ENCODE assay signal across 18 cellular contexts in genomic region chr19:19543101-19543500, GRCh38. TPM values are rescaled to one million over a fixed set of nuclear protein-coding genes. Genes with fewer than 3 reads are reported as not detected.
A peak's percentile ranks its signal among the peaks of the same experiment; 100 is the strongest.
DNase-seq lines count a peak whose midpoint lies in the region; ATAC-seq and TF ChIP-seq lines count a peak whose summit lies in the region.
"Had no signal": no experiment of that assay in that cellular context is flagged by ENCODE, and none has a peak within 500 bp of the region (broad histone marks: within the 10 kb centered on the region; RNA-seq: fewer than 3 reads in every experiment).

No MANE protein-coding gene starts in this region.

- no peak for DNase-seq in CD14-positive monocyte (ENCODE audit: low spot score)
- DNase-seq in NB4 (ENCODE audit: low read depth): no peak
- DNase-seq in endodermal cell: peak; percentile 35
- DNase-seq in NCI-H748 treated with DMSO at 0.1 percent for 48 hours (lab: John Stamatoyannopoulos, UW): no peak
- DNase-seq in GM23338 (ENCODE audit: low spot score): no peak
- DNase-seq: CD4-positive, alpha-beta T cell; DMS 273 treated with DMSO at 0.1 percent for 48 hours; DMS79; EL; GDM1; H7; HCEC 1CT had no signal

- H3K4me1 Mint-ChIP-seq in CD14-positive monocyte (peaks cover 29% of the 10 kb centered on the region), endodermal cell (peaks cover 2% of the 10 kb centered on the region), GM23338 (peaks cover 8% of the 10 kb centered on the region; the same call in 2 of the 3 replicates)

- H3K79me2 ChIP-seq in GM23338 (replicated peaks; ENCODE audit: insufficient read depth): no peaks in the 10 kb centered on the region

- H3K9me2 ChIP-seq in GM23338 (ENCODE audit: insufficient read depth): no peaks in the 10 kb centered on the region

- no peak for ATAC-seq in GM21360 (IDR thresholded peaks at IDR 0.05; ENCODE audit: unreplicated experiment)
- no peak for ATAC-seq in GM23338
- no peak for ATAC-seq in HG03196 (IDR thresholded peaks at IDR 0.05; ENCODE audit: unreplicated experiment)
- ATAC-seq: GM12878 had no signal

- H3K9me3 Mint-ChIP-seq in CD14-positive monocyte: peaks cover 6 to 34% (median 15%) of the 10 kb centered on the region in 7 donors
- no peaks in the 10 kb centered on the region for H3K9me3 Mint-ChIP-seq in endodermal cell
- no peaks in the 10 kb centered on the region for H3K9me3 Mint-ChIP-seq in GM23338
- H3K9me3 Mint-ChIP-seq: CD4-positive, alpha-beta T cell had no signal

- peak overlapping the region; percentile 48 for H3K4me3 ChIP-seq in NB4 (ENCODE audit: low read depth, low read length)
- H3K4me3 ChIP-seq in endodermal cell (ENCODE audit: low read length): no peak overlapping the region
- no peak overlapping the region for H3K4me3 ChIP-seq in neutrophil (ENCODE audit: low read depth in 1 of 2, low read length in 1 of 2)
- no peak overlapping the region for H3K4me3 ChIP-seq in GM23338
- H3K4me3 ChIP-seq: GM12878 had no signal

- H3F3A ChIP-seq in GM23338 (replicated peaks; ENCODE audit: low read depth): 0 out of 2 replicates have a peak, but pooled peaks cover 8% of the 10 kb centered on the region

- H3K27ac Mint-ChIP-seq in CD14-positive monocyte (peak overlapping the region in 5 of 7 donors; percentile 15 to 85 (median 73)), endodermal cell (no peak overlapping the region), GM23338 (no peak overlapping the region)
- H3K27ac Mint-ChIP-seq: CD4-positive, alpha-beta T cell; CD8-positive, alpha-beta memory T cell had no signal

- H3K9me3 ChIP-seq in endodermal cell (ENCODE audit: control insufficient read depth, low read length): no peaks in the 10 kb centered on the region
- no peaks in the 10 kb centered on the region for H3K9me3 ChIP-seq in neutrophil

- no peak overlapping the region for H3K27ac ChIP-seq in endodermal cell (ENCODE audit: low read depth, low read length)
- peak overlapping the region; percentile 69 for H3K27ac ChIP-seq in neutrophil
- H3K27ac ChIP-seq in GM23338 (ENCODE audit: low read depth): no peak overlapping the region
- H3K27ac ChIP-seq: C4-2B had no signal

- 0 out of 2 replicates have a peak, but pooled peaks cover 5% of the 10 kb centered on the region for H4K20me1 ChIP-seq in GM23338 (replicated peaks; ENCODE audit: insufficient read depth)

- H3K4me1 ChIP-seq in endodermal cell (ENCODE audit: control insufficient read depth, insufficient read depth, low read length) (no peaks in the 10 kb centered on the region), neutrophil (ENCODE audit: control insufficient read depth in 1 of 2, insufficient read depth in 1 of 2, low read depth in 1 of 2, low read length in 1 of 2) (peaks cover 39 to 44% of the 10 kb centered on the region in 2 experiments), GM23338 (ENCODE audit: insufficient read depth) (peaks cover 5% of the 10 kb centered on the region; the same call in 1 of the 2 replicates)

- no peaks in the 10 kb centered on the region for H3K36me3 Mint-ChIP-seq in CD14-positive monocyte
- H3K36me3 Mint-ChIP-seq in endodermal cell (ENCODE audit: low read depth): no peaks in the 10 kb centered on the region
- H3K36me3 Mint-ChIP-seq in GM23338 (ENCODE audit: low read depth): no peaks in the 10 kb centered on the region; the same call in 2 of the 3 replicates
- H3K36me3 Mint-ChIP-seq: CD8-positive, alpha-beta memory T cell had no signal

- peaks cover 25 to 39% (median 30%) of the 10 kb centered on the region in 3 donors for H3K27me3 Mint-ChIP-seq in CD14-positive monocyte (ENCODE audit: low read depth in 3 of 3)
- H3K27me3 Mint-ChIP-seq in endodermal cell (ENCODE audit: insufficient read depth): peaks cover 35% of the 10 kb centered on the region
- peaks cover 15% of the 10 kb centered on the region for H3K27me3 Mint-ChIP-seq in GM23338 (ENCODE audit: insufficient read depth, low read depth, poor library complexity)
- H3K27me3 Mint-ChIP-seq: CD4-positive, alpha-beta T cell had no signal

- no peak for TF ChIP-seq CTCF in CD14-positive monocyte (IDR thresholded peaks at IDR 0.05)
- TF ChIP-seq CTCF in NB4 (IDR thresholded peaks at IDR 0.05; ENCODE audit: low read depth, low read length): no peak
- no peak for TF ChIP-seq CTCF in endodermal cell (conservative IDR thresholded peaks at IDR 0.05)
- TF ChIP-seq CTCF in neutrophil (IDR thresholded peaks at IDR 0.05): no peak
- TF ChIP-seq CTCF in GM23338 (conservative IDR thresholded peaks at IDR 0.05; ENCODE audit: low read depth in 2 of 2): no peak

- no peak overlapping the region for H2AFZ ChIP-seq in GM23338

- no peak overlapping the region for H3K9ac ChIP-seq in endodermal cell (ENCODE audit: extremely low read depth, low read length, poor library complexity, severe bottlenecking)

- H3K27me3 ChIP-seq in endodermal cell (ENCODE audit: control insufficient read depth, insufficient read depth, low read length, poor library complexity, severe bottlenecking): no peaks in the 10 kb centered on the region
- peaks cover 32% of the 10 kb centered on the region for H3K27me3 ChIP-seq in neutrophil
- peaks cover 25% of the 10 kb centered on the region for H3K27me3 ChIP-seq in GM23338 (ENCODE audit: insufficient read depth)

- no peak for TF ChIP-seq POLR2A in NB4 (IDR thresholded peaks at IDR 0.05; ENCODE audit: extremely low read depth, insufficient read length)

- H3K36me3 ChIP-seq in endodermal cell (ENCODE audit: control insufficient read depth, insufficient read depth, low read length) (no peaks in the 10 kb centered on the region), neutrophil (no peaks in the 10 kb centered on the region), GM23338 (ENCODE audit: insufficient read depth) (no peaks in the 10 kb centered on the region)

- no peak overlapping the region for H3K4me2 ChIP-seq in GM23338

- intact Hi-C loops in CD14-positive monocyte (cut with micrococcal nuclease): no loop called here

- no peak overlapping the region for H3K4me3 Mint-ChIP-seq in CD14-positive monocyte
- H3K4me3 Mint-ChIP-seq in endodermal cell: no peak overlapping the region
- H3K4me3 Mint-ChIP-seq in GM23338: no peak overlapping the region
- H3K4me3 Mint-ChIP-seq: CD4-positive, alpha-beta T cell had no signal

- 94 to 98% methylated on average over 8 to 13 of the region's 13 CpGs for WGBS in endodermal cell (ENCODE audit: insufficient coverage in 1 of 2, insufficient read length in 1 of 2), 2 experiments

TF ChIP-seq in GM23338, 12 proteins besides CTCF, POLR2A, EP300 and RAD21 (continues in another document):
- TF ChIP-seq STAT1 (IDR thresholded peaks at IDR 0.05; ENCODE audit: unreplicated experiment): no peak
- no peak for TF ChIP-seq JUNB (IDR thresholded peaks at IDR 0.05; ENCODE audit: unreplicated experiment)
- TF ChIP-seq ZNF114 (CRISPR knock-in tag; IDR thresholded peaks at IDR 0.05): no peak
- TF ChIP-seq ETS1 (IDR thresholded peaks at IDR 0.05): no peak
- TF ChIP-seq EZH2phosphoT487 (IDR thresholded peaks at IDR 0.05; ENCODE audit: unreplicated experiment): no peak
- TF ChIP-seq CREB1 (CRISPR knock-in tag; IDR thresholded peaks at IDR 0.05; ENCODE audit: low read depth): no peak
- TF ChIP-seq POLR2AphosphoS5 (IDR thresholded peaks at IDR 0.05; ENCODE audit: low read depth): no peak

RNA-seq across cellular contexts. Expression of gene CILP2, which starts 5.0 kb away (rescaled TPM):
- not detected for polyA plus RNA-seq in CD14-positive monocyte
- 1 to 10 TPM; 3.6 to 9.9 TPM for total RNA-seq in endodermal cell
- 6.4 TPM for polyA plus RNA-seq in endodermal cell (2013, experiment 1 of 2)
- polyA plus RNA-seq in endodermal cell (2013, experiment 2 of 2): 6.4 TPM
- total RNA-seq in GM23338 (2014; rRNA removed; shearing (Covaris generic)): 17.0 and 21.6 TPM in 2 replicates
- 4.0 and 5.0 TPM in 2 replicates for polyA plus RNA-seq in GM23338 (2016; fragmentation: Nextera tagmentation; extraction: Ambion mirVana)

RNA-seq across cellular contexts. Expression of gene YJEFN3, which starts 14.4 kb away (rescaled TPM):
- polyA plus RNA-seq in CD14-positive monocyte (not detected), GM23338 (2016; fragmentation: Nextera tagmentation; extraction: Ambion mirVana) (3.7 and 6.5 TPM in 2 replicates)
- total RNA-seq in endodermal cell: 10 to 100 TPM in 1 of 2 donors, 1 to 10 TPM in 1; 7.3 to 12.6 TPM
- polyA plus RNA-seq in endodermal cell (2013, experiment 1 of 2): 9.3 TPM
- polyA plus RNA-seq in endodermal cell (2013, experiment 2 of 2): 7.2 TPM
- total RNA-seq in GM23338 (2014; rRNA removed; shearing (Covaris generic)): 0.85 and 3.5 TPM in 2 replicates
- polyA plus RNA-seq: CD8-positive, alpha-beta memory T cell had no signal

RNA-seq across cellular contexts. Expression of gene NDUFA13, which starts 27.1 kb away (rescaled TPM):
- polyA plus RNA-seq in CD14-positive monocyte: 100 to 1,000 TPM; 361 to 433 TPM
- total RNA-seq in endodermal cell: 100 to 1,000 TPM; 408 to 446 TPM
- polyA plus RNA-seq in endodermal cell (2013, experiment 1 of 2): 206 TPM
- polyA plus RNA-seq in endodermal cell (2013, experiment 2 of 2): 187 TPM
- 37.6 and 143 TPM in 2 replicates for total RNA-seq in GM23338 (2014; rRNA removed; shearing (Covaris generic))
- polyA plus RNA-seq in GM23338 (2016; fragmentation: Nextera tagmentation; extraction: Ambion mirVana): 598 and 619 TPM in 2 replicates

RNA-seq across cellular contexts. Expression of gene TSSK6, which starts 27.8 kb away (rescaled TPM):
- polyA plus RNA-seq in CD14-positive monocyte (under 1 TPM in 1 of 2 donors, not detected in 1; 0.27 TPM), GM23338 (2016; fragmentation: Nextera tagmentation; extraction: Ambion mirVana) (0.28 and 0.63 TPM in 2 replicates)
- total RNA-seq in endodermal cell: 1 to 10 TPM; 2.9 to 5.0 TPM
- polyA plus RNA-seq in endodermal cell (2013, experiment 1 of 2): 3.5 TPM
- polyA plus RNA-seq in endodermal cell (2013, experiment 2 of 2): 2.5 TPM
- total RNA-seq in GM23338 (2014; rRNA removed; shearing (Covaris generic)): 4.5 and 4.9 TPM in 2 replicates

Comparison
In these comparisons a context has a peak if more than half of its experiments do, and no peak if none do; other contexts are left out.
1. H3K27ac Mint-ChIP-seq: peak in CD14-positive monocyte (5 of 7); none in endodermal cell (single experiment) and GM23338 (single experiment).